Comparison of ENCODE assay signal across 9 cellular contexts in the genomic region with DNA sequence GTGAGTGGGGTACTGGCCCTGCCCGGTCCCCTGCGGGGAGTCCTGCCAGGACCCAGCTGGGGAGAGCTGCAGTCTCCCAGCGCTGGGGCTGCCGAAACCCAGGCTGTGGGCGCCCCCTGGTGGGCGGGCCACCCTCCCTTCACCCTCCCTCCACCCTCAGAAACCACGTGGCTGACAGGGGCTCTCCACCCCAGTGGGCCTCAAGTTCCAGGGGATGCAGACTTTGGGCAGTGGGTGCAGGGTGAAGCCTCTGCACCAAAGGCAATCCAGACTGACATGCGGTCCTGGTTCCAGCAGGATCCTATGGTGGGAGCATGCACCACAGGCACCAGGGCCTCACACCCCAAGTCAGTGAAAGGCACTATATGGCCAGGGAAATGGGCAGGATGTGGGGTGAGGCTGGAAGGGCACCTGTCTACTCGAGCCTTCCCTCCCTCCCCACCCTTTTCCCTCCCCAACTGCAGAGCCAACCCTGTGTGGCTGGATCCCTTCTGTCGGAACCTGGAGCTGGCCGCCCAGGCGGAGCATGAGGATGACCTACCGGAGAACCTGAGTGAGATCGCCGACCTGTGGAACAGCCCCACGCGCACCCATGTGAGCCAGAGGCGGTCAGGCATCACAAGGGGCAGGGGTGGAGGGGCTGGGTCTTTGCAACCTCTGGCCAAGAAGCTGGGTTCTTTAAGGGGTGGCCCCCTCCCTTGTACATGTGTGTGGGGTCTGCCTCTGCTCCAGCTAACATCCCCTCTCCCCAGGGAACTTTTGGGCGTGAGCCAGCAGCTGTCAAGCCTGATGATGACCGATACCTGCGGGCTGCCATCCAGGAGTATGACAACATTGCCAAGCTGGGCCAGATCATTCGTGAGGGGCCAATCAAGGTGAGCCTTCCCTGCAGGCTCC. TPM values are rescaled to one million over a fixed set of nuclear protein-coding genes. Genes with fewer than 3 reads are reported as not detected.
DNase-seq lines count a peak whose midpoint lies in the region; ATAC-seq, FAIRE-seq and TF ChIP-seq lines count a peak whose summit lies in the region.
"Had no signal": no experiment of that assay in that cellular context is flagged by ENCODE, and none has a peak within 500 bp of the region (broad histone marks: within the 10 kb centered on the region; RNA-seq: fewer than 3 reads in every experiment).

No MANE protein-coding gene starts in this region.

- no peaks in the 10 kb centered on the region for H3K4me1 Mint-ChIP-seq in activated T-helper 1 cell treated with anti-CD3 and anti-CD28 coated beads, Interleukin-12 subunit alpha, Interleukin-12 subunit beta, Interleukin-2, Interleukin-4 antibody, amounts not matched to agents 30 ng/mL and 10 ng/mL and 1 ng/mL, durations not matched to agents 14 hours and 24 hours and 36 hours (ENCODE audit: low read depth)
- peaks cover 4% of the 10 kb centered on the region for H3K4me1 Mint-ChIP-seq in type B pancreatic cell (ENCODE audit: unreplicated experiment)

- H3K27me3 Mint-ChIP-seq in activated T-helper 1 cell treated with anti-CD3 and anti-CD28 coated beads, Interleukin-12 subunit alpha, Interleukin-12 subunit beta, Interleukin-2, Interleukin-4 antibody, amounts not matched to agents 30 ng/mL and 10 ng/mL and 1 ng/mL, durations not matched to agents 14 hours and 24 hours and 36 hours (ENCODE audit: insufficient read depth), result no peaks in the 10 kb centered on the region
- H3K27me3 Mint-ChIP-seq in type B pancreatic cell, result peaks cover 5% of the 10 kb centered on the region

- H3K4me1 ChIP-seq in foreskin keratinocyte (no peaks in the 10 kb centered on the region), pancreas (no peaks in the 10 kb centered on the region)

- FAIRE-seq in RCC 7860 (lab: Jason Lieb, UNC), result no peak
- FAIRE-seq in pancreas (lab: Jason Lieb, UNC), result no peak
- FAIRE-seq: endometrium had no signal

- H3K9me3 ChIP-seq in pancreas, result no peaks in the 10 kb centered on the region

- WGBS in pancreas, 2 donors, result 23 to 26% methylated on average over 22 of the region's 22 CpGs

- peaks cover 0 to 22% (median 14%) of the 10 kb centered on the region in 3 donors for H3K36me3 ChIP-seq in pancreas

- no peak overlapping the region for H3K27ac ChIP-seq in foreskin keratinocyte
- H3K27ac ChIP-seq in pancreas, result no peak overlapping the region

- H3K27me3 ChIP-seq in foreskin keratinocyte (no peaks in the 10 kb centered on the region), pancreas (no peaks in the 10 kb centered on the region)

- H3K36me3 Mint-ChIP-seq in activated T-helper 1 cell treated with anti-CD3 and anti-CD28 coated beads, Interleukin-12 subunit alpha, Interleukin-12 subunit beta, Interleukin-2, Interleukin-4 antibody, amounts not matched to agents 30 ng/mL and 10 ng/mL and 1 ng/mL, durations not matched to agents 14 hours and 24 hours and 36 hours (ENCODE audit: low read depth), result peaks cover 8% of the 10 kb centered on the region
- H3K36me3 Mint-ChIP-seq in type B pancreatic cell, result peaks cover 15% of the 10 kb centered on the region

- peak; percentile 88 for TF ChIP-seq CTCF in foreskin keratinocyte (conservative IDR thresholded peaks at IDR 0.05)
- TF ChIP-seq CTCF in pancreas (IDR thresholded peaks at IDR 0.05), result peak; percentile 62 to 77 (median 72)
- TF ChIP-seq CTCF in type B pancreatic cell (conservative IDR thresholded peaks at IDR 0.05), result peak; percentile 75

- no peaks in the 10 kb centered on the region for H3K9me3 Mint-ChIP-seq in activated T-helper 1 cell treated with anti-CD3 and anti-CD28 coated beads, Interleukin-12 subunit alpha, Interleukin-12 subunit beta, Interleukin-2, Interleukin-4 antibody, amounts not matched to agents 30 ng/mL and 10 ng/mL and 1 ng/mL, durations not matched to agents 14 hours and 24 hours and 36 hours
- no peaks in the 10 kb centered on the region for H3K9me3 Mint-ChIP-seq in type B pancreatic cell

- peak; percentile 54 for ATAC-seq in HG03095 (IDR thresholded peaks at IDR 0.05; ENCODE audit: unreplicated experiment)
- peak; percentile 67 for ATAC-seq in foreskin keratinocyte
- peak; percentile 74 to 90 (median 86) for ATAC-seq in pancreas
- no peak for ATAC-seq in GM21737 (IDR thresholded peaks at IDR 0.05; ENCODE audit: unreplicated experiment)

- H3K4me3 Mint-ChIP-seq in activated T-helper 1 cell treated with anti-CD3 and anti-CD28 coated beads, Interleukin-12 subunit alpha, Interleukin-12 subunit beta, Interleukin-2, Interleukin-4 antibody, amounts not matched to agents 30 ng/mL and 10 ng/mL and 1 ng/mL, durations not matched to agents 14 hours and 24 hours and 36 hours, result no peak overlapping the region
- H3K4me3 Mint-ChIP-seq in type B pancreatic cell, result no peak overlapping the region

- DNase-seq in GM04504 (ENCODE audit: low read depth) (peak; percentile 10), RCC 7860 (ENCODE audit: low spot score) (peak; percentile 17), foreskin keratinocyte (peak in 1 of 2 donors; percentile 20), pancreas (peak; percentile 49 to 91 (median 73)), type B pancreatic cell (ENCODE audit: extremely low spot score, unreplicated experiment) (no peak)
- DNase-seq in activated T-helper 1 cell treated with anti-CD3 and anti-CD28 coated beads, Interleukin-12 subunit alpha, Interleukin-12 subunit beta, Interleukin-2, Interleukin-4 antibody, amounts not matched to agents 30 ng/mL and 10 ng/mL and 1 ng/mL, durations not matched to agents 14 hours and 24 hours and 36 hours (ENCODE audit: low spot score), result peak; percentile 54

- intact Hi-C loops in activated T-helper 1 cell treated with anti-CD3 and anti-CD28 coated beads, Interleukin-12 subunit alpha, Interleukin-12 subunit beta, Interleukin-2, Interleukin-4 antibody, amounts not matched to agents 30 ng/mL and 10 ng/mL and 1 ng/mL, durations not matched to agents 14 hours and 24 hours and 36 hours (cut with micrococcal nuclease), result loop anchor here (1.0 to 5.0 kb wide), 6 partner anchors 86 to 498 kb away; partner anchors contain the start of gene SLC29A3
- intact Hi-C loops in pancreas (cut with DNase I), result loop anchor here in 1 of 3 donors (10.0 kb wide), 1 partner anchor 427 kb away; no protein-coding TSS in a partner anchor

- no peak overlapping the region for H3K27ac Mint-ChIP-seq in activated T-helper 1 cell treated with anti-CD3 and anti-CD28 coated beads, Interleukin-12 subunit alpha, Interleukin-12 subunit beta, Interleukin-2, Interleukin-4 antibody, amounts not matched to agents 30 ng/mL and 10 ng/mL and 1 ng/mL, durations not matched to agents 14 hours and 24 hours and 36 hours
- no peak overlapping the region for H3K27ac Mint-ChIP-seq in type B pancreatic cell

- H3K4me3 ChIP-seq in pancreas, result no peak overlapping the region

RNA-seq across cellular contexts. Expression of gene PSAP, which starts 38.8 kb away (rescaled TPM):
- total RNA-seq in activated T-helper 1 cell treated with anti-CD3 and anti-CD28 coated beads, Interleukin-12 subunit alpha, Interleukin-12 subunit beta, Interleukin-2, Interleukin-4 antibody, amounts not matched to agents 30 ng/mL and 10 ng/mL and 1 ng/mL, durations not matched to agents 14 hours and 24 hours and 36 hours, result 117 and 122 TPM in 2 replicates
- total RNA-seq in foreskin keratinocyte (381 and 401 TPM in 2 replicates), pancreas (100 to 1,000 TPM; 301 to 781 (median 358) TPM), type B pancreatic cell (ENCODE audit: low replicate concordance) (487 and 577 TPM in 2 replicates)
- polyA plus RNA-seq in foreskin keratinocyte (330 and 333 TPM in 2 replicates), pancreas (100 to 1,000 TPM; 225 to 473 TPM)

RNA-seq across cellular contexts. Expression of gene VSIR, which starts 38.9 kb away (rescaled TPM):
- total RNA-seq in activated T-helper 1 cell treated with anti-CD3 and anti-CD28 coated beads, Interleukin-12 subunit alpha, Interleukin-12 subunit beta, Interleukin-2, Interleukin-4 antibody, amounts not matched to agents 30 ng/mL and 10 ng/mL and 1 ng/mL, durations not matched to agents 14 hours and 24 hours and 36 hours, result 114 and 115 TPM in 2 replicates
- total RNA-seq in foreskin keratinocyte (4.0 and 5.2 TPM in 2 replicates), pancreas (10 to 100 TPM in 3 of 6 donors, 1 to 10 TPM in 3; 3.7 to 27.6 (median 9.7) TPM), type B pancreatic cell (ENCODE audit: low replicate concordance) (47.0 and 82.1 TPM in 2 replicates)
- polyA plus RNA-seq in foreskin keratinocyte (5.2 and 6.1 TPM in 2 replicates), pancreas (10 to 100 TPM in 1 of 2 donors, 1 to 10 TPM in 1; 5.9 to 10.2 TPM)
